Comparison of ENCODE assay signal across 14 cellular contexts in genomic region chr20:63133481-63134091, GRCh38.
"Had no signal": no experiment of that assay in that cellular context is flagged by ENCODE, and none has a peak within 500 bp of the region (broad histone marks: within the 10 kb centered on the region; RNA-seq: fewer than 3 reads in every experiment).

No MANE protein-coding gene starts in this region.

- H2AFZ ChIP-seq: hepatocyte had no signal

- H3K27ac Mint-ChIP-seq: naive thymus-derived CD8-positive, alpha-beta T cell; T-helper 17 cell had no signal

- H3K4me2 ChIP-seq: hepatocyte had no signal

- H3K79me2 ChIP-seq: hepatocyte had no signal

- H3K36me3 Mint-ChIP-seq: naive thymus-derived CD8-positive, alpha-beta T cell had no signal

- H3K4me3 ChIP-seq: cardiac muscle cell, coronary artery, hepatocyte, ovary, stomach, thyroid gland had no signal

- DNase-seq: activated CD4-positive, alpha-beta T cell treated with anti-CD3 and anti-CD28 coated beads, Interleukin-2, amount 50 U/mL, for 4 hours; activated gamma-delta T cell; activated T-cell treated with anti-CD3 and anti-CD28 coated beads, Interleukin-2, amount 50 U/mL, for 1 hour; effector memory CD4-positive, alpha-beta T cell; kidney glomerular epithelial cell; SIG-M5; stomach; T-helper 17 cell; thyroid gland had no signal

- H3K9me3 ChIP-seq: ovary, stomach, thyroid gland had no signal

- H3K4me1 Mint-ChIP-seq: T-helper 17 cell had no signal

- H3K4me3 Mint-ChIP-seq: naive thymus-derived CD8-positive, alpha-beta T cell; T-helper 17 cell had no signal

- H3K9me3 Mint-ChIP-seq: naive thymus-derived CD8-positive, alpha-beta T cell had no signal

- ATAC-seq: T-helper 17 cell had no signal

- H3K4me1 ChIP-seq: stomach, thyroid gland had no signal

- H3K36me3 ChIP-seq: cardiac muscle cell, ovary, stomach, thyroid gland had no signal

- H3K27ac ChIP-seq: cardiac muscle cell, coronary artery, hepatocyte, ovary, stomach, thyroid gland had no signal

- H3K27me3 ChIP-seq: ovary, thyroid gland had no signal
